In the genomic region with DNA sequence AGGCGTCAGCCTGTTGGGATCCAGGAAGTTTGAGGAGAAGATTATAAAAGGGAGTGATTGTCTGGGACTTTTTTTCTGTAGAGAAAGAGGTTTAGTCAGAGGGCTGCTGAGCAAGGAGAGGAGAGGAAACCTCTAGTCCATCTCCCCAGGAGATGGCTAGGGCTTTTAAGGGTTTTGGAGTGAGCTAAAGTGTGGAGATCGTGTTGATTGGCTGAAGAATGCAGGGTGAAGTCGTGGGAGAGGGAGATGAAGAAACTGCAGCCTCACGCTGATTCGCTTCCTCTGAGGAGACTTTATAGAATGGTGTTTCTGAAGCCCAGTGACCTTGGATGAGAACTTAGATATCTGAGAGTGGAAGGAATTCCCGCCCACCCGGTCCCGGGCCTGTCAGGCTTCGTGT, we compare ENCODE assay signal across 19 cellular contexts.
DNase-seq lines count a peak whose midpoint lies in the region; ATAC-seq and TF ChIP-seq lines count a peak whose summit lies in the region.
"Had no signal": no experiment of that assay in that cellular context is flagged by ENCODE, and none has a peak within 500 bp of the region (broad histone marks: within the 10 kb centered on the region; RNA-seq: fewer than 3 reads in every experiment).

No MANE protein-coding gene starts in this region.

- no peak for TF ChIP-seq CTCF in choroid plexus epithelial cell (conservative IDR thresholded peaks at IDR 0.05; ENCODE audit: low read depth, low read length)

- H3K9me3 ChIP-seq in BLaER1: no peaks in the 10 kb centered on the region
- H3K9me3 ChIP-seq: psoas muscle, thoracic aorta had no signal

- H3K27ac ChIP-seq in BLaER1: peak overlapping the region; percentile 79
- H3K27ac ChIP-seq: neural progenitor cell, psoas muscle, thoracic aorta had no signal

- peaks cover 0 to 2% (median under 1%) of the 10 kb centered on the region in 3 donors for H3K36me3 Mint-ChIP-seq in naive thymus-derived CD8-positive, alpha-beta T cell
- H3K36me3 Mint-ChIP-seq: neural progenitor cell had no signal

- peaks cover 82% of the 10 kb centered on the region for H3K4me1 ChIP-seq in BLaER1
- H3K4me1 ChIP-seq: neural progenitor cell, psoas muscle had no signal

- H3K36me3 ChIP-seq in BLaER1: no peaks in the 10 kb centered on the region
- H3K36me3 ChIP-seq: neural progenitor cell, thoracic aorta had no signal

- POLR2A ChIA-PET in naive thymus-derived CD8-positive, alpha-beta T cell (lab: Charles Lee): no interaction called here
- POLR2A ChIA-PET in HEK293T (lab: Yijun Ruan, JAX): no interaction called here

- DNase-seq in HT1080 (ENCODE audit: low read depth) (peak; percentile 47), choroid plexus epithelial cell (ENCODE audit: low read depth) (peak; percentile 88), NCI-H146 (lab: John Stamatoyannopoulos, UW) (no peak), HEK293T (ENCODE audit: extremely low spot score) (no peak)
- no peak for DNase-seq in naive thymus-derived CD8-positive, alpha-beta T cell
- DNase-seq: activated CD4-positive, alpha-beta memory T cell treated with anti-CD3 and anti-CD28 coated beads, Interleukin-2, amount 10 ng/mL, durations not matched to agents 7 days and 5 days; activated T-cell treated with anti-CD3 and anti-CD28 coated beads, Interleukin-2, amount 50 U/mL, for 24 hours; HCEC 1CT; NCI-H1417 treated with DMSO at 0.1 percent for 48 hours; NCI-H2171; NCI-H774; psoas muscle; SIG-M5 had no signal

- peak overlapping the region; percentile 68 for H3K4me2 ChIP-seq in BLaER1
- H3K4me2 ChIP-seq: neural progenitor cell had no signal

- H3K4me3 Mint-ChIP-seq in naive thymus-derived CD8-positive, alpha-beta T cell: peak overlapping the region in 4 of 10 donors; percentile 11 to 81 (median 52)
- H3K4me3 Mint-ChIP-seq: activated CD4-positive, alpha-beta memory T cell treated with anti-CD3 and anti-CD28 coated beads, Interleukin-2, amount 10 ng/mL, durations not matched to agents 7 days and 5 days; activated T-cell treated with anti-CD3 and anti-CD28 coated beads, Interleukin-2, amount 50 U/mL, for 24 hours; neural progenitor cell; T-helper 1 cell treated with Interleukin-12 subunit alpha and Interleukin-12 subunit beta and Interleukin-4 antibody, amounts not matched to agents 30 μg/mL and 1 μg/mL, for 36 hours had no signal

- peaks cover 0 to 1% (median 0%) of the 10 kb centered on the region in 9 donors for H3K9me3 Mint-ChIP-seq in naive thymus-derived CD8-positive, alpha-beta T cell
- H3K9me3 Mint-ChIP-seq: activated CD4-positive, alpha-beta memory T cell treated with anti-CD3 and anti-CD28 coated beads, Interleukin-2, amount 10 ng/mL, durations not matched to agents 7 days and 5 days; activated T-cell treated with anti-CD3 and anti-CD28 coated beads, Interleukin-2, amount 50 U/mL, for 24 hours; neural progenitor cell; T-helper 1 cell treated with Interleukin-12 subunit alpha and Interleukin-12 subunit beta and Interleukin-4 antibody, amounts not matched to agents 30 μg/mL and 1 μg/mL, for 36 hours had no signal

- H3K27me3 Mint-ChIP-seq in naive thymus-derived CD8-positive, alpha-beta T cell: no peaks in the 10 kb centered on the region
- H3K27me3 Mint-ChIP-seq: activated CD4-positive, alpha-beta memory T cell treated with anti-CD3 and anti-CD28 coated beads, Interleukin-2, amount 10 ng/mL, durations not matched to agents 7 days and 5 days; activated T-cell treated with anti-CD3 and anti-CD28 coated beads, Interleukin-2, amount 50 U/mL, for 24 hours had no signal

- H4K20me1 ChIP-seq in BLaER1: no peaks in the 10 kb centered on the region

- no peak for ATAC-seq in naive thymus-derived CD8-positive, alpha-beta T cell
- ATAC-seq in HG03520 (IDR thresholded peaks at IDR 0.05; ENCODE audit: unreplicated experiment): no peak
- no peak for ATAC-seq in GM21515 (IDR thresholded peaks at IDR 0.05; ENCODE audit: unreplicated experiment)
- ATAC-seq: psoas muscle had no signal

- peak overlapping the region; percentile 68 to 98 (median 92) for H3K27ac Mint-ChIP-seq in naive thymus-derived CD8-positive, alpha-beta T cell
- H3K27ac Mint-ChIP-seq: neural progenitor cell had no signal

- H3K4me3 ChIP-seq in BLaER1: no peak overlapping the region
- H3K4me3 ChIP-seq in choroid plexus epithelial cell (ENCODE audit: low read depth, low read length): no peak overlapping the region
- H3K4me3 ChIP-seq: neural progenitor cell, psoas muscle, thoracic aorta had no signal

- peak overlapping the region; percentile 51; the same call in 1 of the 2 replicates for H3K9ac ChIP-seq in BLaER1
- H3K9ac ChIP-seq: neural progenitor cell had no signal

- H3K27me3 ChIP-seq in BLaER1: no peaks in the 10 kb centered on the region
- H3K27me3 ChIP-seq: neural progenitor cell had no signal

- CTCF ChIA-PET in HEK293T (lab: Yijun Ruan, JAX): no interaction called here

- H3K4me1 Mint-ChIP-seq in naive thymus-derived CD8-positive, alpha-beta T cell: peaks cover 37 to 73% (median 61%) of the 10 kb centered on the region in 4 donors

TF ChIP-seq in HEK293T, 16 proteins besides CTCF, POLR2A, EP300 and RAD21:
- TF ChIP-seq ZNF384 (IDR thresholded peaks at IDR 0.05): no peak
- no peak for TF ChIP-seq HDGF (IDR thresholded peaks at IDR 0.05; ENCODE audit: borderline replicate concordance)
- TF ChIP-seq, protein P1, sequence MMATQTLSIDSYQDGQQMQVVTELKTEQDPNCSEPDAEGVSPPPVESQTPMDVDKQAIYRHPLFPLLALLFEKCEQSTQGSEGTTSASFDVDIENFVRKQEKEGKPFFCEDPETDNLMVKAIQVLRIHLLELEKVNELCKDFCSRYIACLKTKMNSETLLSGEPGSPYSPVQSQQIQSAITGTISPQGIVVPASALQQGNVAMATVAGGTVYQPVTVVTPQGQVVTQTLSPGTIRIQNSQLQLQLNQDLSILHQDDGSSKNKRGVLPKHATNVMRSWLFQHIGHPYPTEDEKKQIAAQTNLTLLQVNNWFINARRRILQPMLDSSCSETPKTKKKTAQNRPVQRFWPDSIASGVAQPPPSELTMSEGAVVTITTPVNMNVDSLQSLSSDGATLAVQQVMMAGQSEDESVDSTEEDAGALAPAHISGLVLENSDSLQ (IDR thresholded peaks at IDR 0.05): no peak
- no peak for TF ChIP-seq ELF4 (IDR thresholded peaks at IDR 0.05)
- no peak for TF ChIP-seq ARNT (IDR thresholded peaks at IDR 0.05)
- TF ChIP-seq L3MBTL2 (conservative IDR thresholded peaks at IDR 0.05): no peak
- TF ChIP-seq FOXK2 (IDR thresholded peaks at IDR 0.05): no peak
- TF ChIP-seq SP1 (IDR thresholded peaks at IDR 0.05): no peak
- no peak for TF ChIP-seq FOXA1 (IDR thresholded peaks at IDR 0.05)
- no peak for TF ChIP-seq BHLHE40 (IDR thresholded peaks at IDR 0.05; ENCODE audit: borderline replicate concordance)
- no peak for TF ChIP-seq SUZ12 (IDR thresholded peaks at IDR 0.05)
- TF ChIP-seq CTBP1 (IDR thresholded peaks at IDR 0.05; ENCODE audit: borderline replicate concordance): no peak

Comparison
In these comparisons a context has a peak if more than half of its experiments do, and no peak if none do; other contexts are left out.
1. DNase-seq: peak in HT1080 (single experiment) and choroid plexus epithelial cell (single experiment); none in naive thymus-derived CD8-positive, alpha-beta T cell (0 of 10), NCI-H146 (single experiment) and HEK293T (single experiment).